8 cellular contexts compared by ENCODE assay signal in genomic region chr1:161045749-161046573, GRCh38. TPM values are rescaled to one million over a fixed set of nuclear protein-coding genes. Genes with fewer than 3 reads are reported as not detected.
DNase-seq lines count a peak whose midpoint lies in the region; ATAC-seq lines count a peak whose summit lies in the region.

Gene USF1 (minus strand): TSS chr1:161045977. CDS start chr1:161043275, 2,702 bp downstream.

- CTCF ChIA-PET in CD4-positive, alpha-beta memory T cell (lab: Charles Lee; ENCODE audit: partially characterized antibody), result interaction anchor here (0.9 to 10.7 kb wide), 13 partner anchors 9 to 90 kb away, joined by 3 to 171 read pairs (median 5); partner anchors contain the start of genes ARHGAP30, F11R and KLHDC9

- no peaks in the 10 kb centered on the region for H3K9me3 Mint-ChIP-seq in CD4-positive, alpha-beta memory T cell

- no peaks in the 10 kb centered on the region for H3K27me3 ChIP-seq in CD4-positive, alpha-beta memory T cell (ENCODE audit: insufficient read depth, low read length)

- peaks cover 49% of the 10 kb centered on the region for H3K36me3 ChIP-seq in CD4-positive, alpha-beta memory T cell (ENCODE audit: insufficient read depth, low read length)

- ATAC-seq in GM19467 (IDR thresholded peaks at IDR 0.05; ENCODE audit: unreplicated experiment), result peak; percentile 55

- peak; percentile 94 to 95 (median 95) for DNase-seq in CD4-positive, alpha-beta memory T cell
- DNase-seq in HS-27A (ENCODE audit: low read depth) (peak; percentile 85), NK-92 (lab: John Stamatoyannopoulos, UW; ENCODE audit: unreplicated experiment) (peak; percentile 56), lung microvascular endothelial cell (ENCODE audit: low read depth in 2 of 2) (peak; percentile 97 to 98)
- peak; percentile 81 to 86 for DNase-seq in activated CD8-positive, alpha-beta memory T cell treated with anti-CD3 and anti-CD28 coated beads for 1 hour (ENCODE audit: extremely low read depth in 1 of 2, low read depth in 1 of 2)
- peak; percentile 86 for DNase-seq in effector CD8-positive, alpha-beta T cell (lab: John Stamatoyannopoulos, UW)
- DNase-seq in stimulated activated CD4-positive, alpha-beta T cell treated with anti-CD3 and anti-CD28 coated beads, TNF-alpha, amount 100 ng/mL, for 48 hours (ENCODE audit: low read depth in 3 of 3), result peak; percentile 81 to 90 (median 85)

- H3K36me3 Mint-ChIP-seq in CD4-positive, alpha-beta memory T cell, result peaks cover 32 to 68% of the 10 kb centered on the region in 2 donors

- no peaks in the 10 kb centered on the region for H3K27me3 Mint-ChIP-seq in CD4-positive, alpha-beta memory T cell

- peak within 1 kb of the TSS; percentile 62 to 89 for H3K4me3 ChIP-seq in CD4-positive, alpha-beta memory T cell (ENCODE audit: low read length in 2 of 2)

- POLR2A ChIA-PET in CD4-positive, alpha-beta memory T cell (lab: Charles Lee; ENCODE audit: partially characterized antibody), result interaction anchor here (0.8 to 21.2 kb wide), 42 partner anchors 7 to 414 kb away, joined by 3 to 602 read pairs (median 5); partner anchors contain the start of genes ARHGAP30, B4GALT3, DEDD and F11R

- peak within 1 kb of the TSS; percentile 90 to 100 (median 99) for H3K27ac Mint-ChIP-seq in CD4-positive, alpha-beta memory T cell

- H3K9me3 ChIP-seq in CD4-positive, alpha-beta memory T cell (ENCODE audit: control insufficient read depth in 1 of 2, low read length in 2 of 2), result no peaks in the 10 kb centered on the region

- H3K4me3 Mint-ChIP-seq in CD4-positive, alpha-beta memory T cell, result peak within 1 kb of the TSS; percentile 87 to 99 (median 94)

- H3K27ac ChIP-seq in CD4-positive, alpha-beta memory T cell (ENCODE audit: low read depth, low read length), result peak within 1 kb of the TSS; percentile 91

- H3K4me1 Mint-ChIP-seq in CD4-positive, alpha-beta memory T cell, result peaks cover 29 to 58% (median 42%) of the 10 kb centered on the region in 4 donors

- intact Hi-C loops in CD4-positive, alpha-beta memory T cell (cut with micrococcal nuclease), result loop anchor here (1.0 to 5.0 kb wide), 4 partner anchors 23 to 121 kb away; partner anchors contain the start of genes ARHGAP30, PPOX and UFC1

- peaks cover 39% of the 10 kb centered on the region for H3K4me1 ChIP-seq in CD4-positive, alpha-beta memory T cell (ENCODE audit: insufficient read depth, low read length)

RNA-seq across cellular contexts. Expression of gene USF1, which starts in this region (rescaled TPM):
- 100 to 1,000 TPM; 101 to 102 TPM for total RNA-seq in CD4-positive, alpha-beta memory T cell
- polyA plus RNA-seq in CD4-positive, alpha-beta memory T cell, result 1 to 10 TPM; 1.4 to 5.9 TPM
- 83.0 and 105 TPM in 2 replicates for total RNA-seq in lung microvascular endothelial cell

Comparison
In these comparisons a context has a peak if more than half of its experiments do, and no peak if none do; other contexts are left out.
1. Peak in every context shown above with its lines: DNase-seq, ATAC-seq, H3K4me3 ChIP-seq and H3K27ac ChIP-seq.